ENCODE assay signal across 8 cellular contexts in genomic region chr1:149102574-149102973, GRCh38. TPM values are rescaled to one million over a fixed set of nuclear protein-coding genes. Genes with fewer than 3 reads are reported as not detected.
DNase-seq lines count a peak whose midpoint lies in the region; ATAC-seq, FAIRE-seq and TF ChIP-seq lines count a peak whose summit lies in the region.
"Not testable (repeated sequence)": the region's sequence is repeated elsewhere in the genome, so short reads cannot be mapped to it uniquely, and the experiment has no call there.

No MANE protein-coding gene starts in this region.

- H3K9ac ChIP-seq in HepG2 (ENCODE audit: insufficient read depth, low read depth, low read length); smooth muscle cell (ENCODE audit: low read depth): not testable (repeated sequence)

- not testable (repeated sequence) for H3K4me1 ChIP-seq in HepG2 (ENCODE audit: insufficient read depth, low read length); smooth muscle cell (ENCODE audit: low read depth); uterus

- FAIRE-seq in HepG2 (lab: Jason Lieb, UNC) = not testable (repeated sequence)

- peak overlapping the region; percentile 33 for H3K4me3 ChIP-seq in WERI-Rb-1 (ENCODE audit: low read depth, low read length)
- peak overlapping the region in 2 of 3 experiments; percentile 35 to 40; a peak in 2 of 6 replicates for H3K4me3 ChIP-seq in HepG2 (replicated peaks in 1 of 3; ENCODE audit: insufficient read depth in 1 of 3, low read depth in 2 of 3, low read length in 3 of 3)
- H3K4me3 ChIP-seq in smooth muscle cell = peak overlapping the region; percentile 40
- not testable (repeated sequence) for H3K4me3 ChIP-seq in uterus

- in situ Hi-C loops in HepG2 (cut with HindIII; ENCODE audit: extremely low pct_ligation_motif_present, low pct_unique_long_range_greater_than_20kb) = not testable (repeated sequence)

- not testable (repeated sequence) for H3F3A ChIP-seq in smooth muscle cell (ENCODE audit: low read depth)

- DNase-seq in WERI-Rb-1 (peak; percentile 49), uterus (peak; percentile 20 to 24)
- peak; percentile 78 for DNase-seq in activated effector memory CD4-positive, alpha-beta T cell treated with anti-CD3 and anti-CD28 coated beads, Interleukin-2, amount 50 U/mL, for 16 hours
- DNase-seq in effector CD4-positive, alpha-beta T cell = peak; percentile 18
- not testable (repeated sequence) for DNase-seq in HepG2 (ENCODE audit: low spot score); smooth muscle cell (lab: John Stamatoyannopoulos, UW; ENCODE audit: unreplicated experiment)

- POLR2A ChIA-PET in HepG2 (lab: Yijun Ruan, JAX) = not testable (repeated sequence)

- TF ChIP-seq CTCF in WERI-Rb-1 (IDR thresholded peaks at IDR 0.05; ENCODE audit: low read depth, low read length); HepG2 (CRISPR knock-in tag; IDR thresholded peaks at IDR 0.05); smooth muscle cell (IDR thresholded peaks at IDR 0.05; ENCODE audit: borderline replicate concordance, insufficient read depth, poor library complexity, severe bottlenecking); uterus (IDR thresholded peaks at IDR 0.05): not testable (repeated sequence)

- not testable (repeated sequence) for H3K9me3 ChIP-seq in WERI-Rb-1 (ENCODE audit: severe bottlenecking); HepG2 (ENCODE audit: low read length); smooth muscle cell (replicated peaks; ENCODE audit: low read depth); uterus

- 0% methylated on average over 5 of the region's 16 CpGs for WGBS in HepG2 (ENCODE audit: low lambda C conversion rate)
- 5% methylated on average over 8 of the region's 16 CpGs for WGBS in smooth muscle cell (ENCODE audit: low lambda C conversion rate)

- TF ChIP-seq RAD21 in HepG2 (CRISPR knock-in tag; IDR thresholded peaks at IDR 0.05) = not testable (repeated sequence)

- not testable (repeated sequence) for TF ChIP-seq POLR2A in HepG2 (IDR thresholded peaks at IDR 0.05; ENCODE audit: insufficient read depth in 1 of 2, low read depth in 2 of 2, low read length in 2 of 2); uterus (IDR thresholded peaks at IDR 0.05)

- not testable (repeated sequence) for H2AFZ ChIP-seq in HepG2 (ENCODE audit: low read length); smooth muscle cell (ENCODE audit: low read depth)

- not testable (repeated sequence) for TF ChIP-seq EP300 in HepG2 (IDR thresholded peaks at IDR 0.05; ENCODE audit: low read depth in 2 of 2, low read length in 2 of 2); HepG2 (CRISPR knock-in tag; IDR thresholded peaks at IDR 0.05; ENCODE audit: borderline replicate concordance)

- not testable (repeated sequence) for H3K79me2 ChIP-seq in HepG2 (ENCODE audit: insufficient read depth, low read length); smooth muscle cell (ENCODE audit: low read depth)

- not testable (repeated sequence) for H3K27me3 ChIP-seq in WERI-Rb-1 (ENCODE audit: insufficient read depth, low read depth, severe bottlenecking); HepG2 (ENCODE audit: control insufficient read depth in 1 of 2, insufficient read depth in 2 of 2, low read length in 2 of 2); smooth muscle cell (ENCODE audit: low read depth); uterus

- intact Hi-C loops in HepG2 (cut with micrococcal nuclease; ENCODE audit: unreplicated experiment); uterus (cut with DNase I; ENCODE audit: low total_unique reads): not testable (repeated sequence)

- H4K20me1 ChIP-seq in HepG2 (ENCODE audit: insufficient read depth, low read length); smooth muscle cell (ENCODE audit: low read depth): not testable (repeated sequence)

- not testable (repeated sequence) for H3K36me3 ChIP-seq in WERI-Rb-1; HepG2 (replicated peaks in 1 of 2; ENCODE audit: control insufficient read depth in 1 of 2, insufficient read depth in 2 of 2, low read length in 2 of 2); smooth muscle cell (ENCODE audit: low read depth); uterus

- not testable (repeated sequence) for H3K27ac ChIP-seq in WERI-Rb-1; HepG2 (ENCODE audit: extremely low read length, insufficient read depth, low read length)
- H3K27ac ChIP-seq in smooth muscle cell (ENCODE audit: low read depth) = peak overlapping the region; percentile 44
- peak overlapping the region in 1 of 2 donors; percentile 47 for H3K27ac ChIP-seq in uterus

- H3K4me2 ChIP-seq in HepG2 (ENCODE audit: low read depth, low read length) (peak overlapping the region; percentile 27; the same call in 1 of the 2 replicates), smooth muscle cell (peak overlapping the region; percentile 73)

- BruUV-seq in HepG2 (replicated peaks; lab: Mats Ljungman, UMichigan) = TSS peak; percentile 65

- CTCF ChIA-PET in HepG2 (lab: Yijun Ruan, JAX; ENCODE audit: low intra/inter-chr PET ratio, low total read pairs) = not testable (repeated sequence)

- ATAC-seq in GM18907 (IDR thresholded peaks at IDR 0.05; ENCODE audit: unreplicated experiment) (peak; percentile 45), HG03460 (IDR thresholded peaks at IDR 0.05; ENCODE audit: unreplicated experiment) (peak; percentile 45), HepG2 (peak; percentile 77)

TF ChIP-seq in HepG2, 621 proteins besides CTCF, POLR2A, EP300 and RAD21:
- TF ChIP-seq GABPB1 (CRISPR knock-in tag; IDR thresholded peaks at IDR 0.05) (peak; percentile 16; the same call in 1 of the 2 replicates), GABPA (CRISPR knock-in tag; IDR thresholded peaks at IDR 0.05; ENCODE audit: low read depth) (0 out of 2 replicates have a peak, but pooled peaks have one; percentile 23), SAP130 (CRISPR knock-in tag; IDR thresholded peaks at IDR 0.05; ENCODE audit: low read depth) (peak; percentile 31; the same call in 1 of the 2 replicates)
- TF ChIP-seq GABPA (IDR thresholded peaks at IDR 0.05; ENCODE audit: low read depth, low read length) = not testable (repeated sequence)

RNA-seq across cellular contexts. Expression of gene NBPF9, which starts 0.8 kb away (rescaled TPM):
- total RNA-seq in HepG2 (2016; rRNA removed; fragmentation: Illumina TruSeq; extraction: Trizol) = 9.5 and 10.9 TPM in 2 replicates
- 4.0 and 5.7 TPM in 2 replicates for total RNA-seq in HepG2 (2016; cell fraction: cytosol; rRNA removed; fragmentation: Illumina TruSeq; extraction: Trizol; ENCODE audit: low read depth)
- total RNA-seq in HepG2 (2016; cell fraction: insoluble cytoplasmic fraction; rRNA removed; fragmentation: Illumina TruSeq; extraction: Trizol) = 8.5 and 10.3 TPM in 2 replicates
- 6.9 and 7.1 TPM in 2 replicates for total RNA-seq in HepG2 (2016; cell fraction: membrane; rRNA removed; fragmentation: Illumina TruSeq; extraction: Trizol)
- total RNA-seq in HepG2 (2016; cell fraction: nucleus; rRNA removed; fragmentation: Illumina TruSeq; extraction: Trizol) = 16.7 and 19.0 TPM in 2 replicates
- polyA plus RNA-seq in HepG2 (2011; rRNA removed) = 9.1 and 9.6 TPM in 2 replicates
- polyA plus RNA-seq in HepG2 (2011; cell fraction: cytosol; rRNA removed) = 3.4 and 4.8 TPM in 2 replicates
- 19.0 and 24.2 TPM in 2 replicates for polyA plus RNA-seq in HepG2 (2011; cell fraction: nucleus; rRNA removed)
- 8.6 and 9.2 TPM in 2 replicates for polyA plus RNA-seq in HepG2 (2012)
- polyA plus RNA-seq in HepG2 (2016; cell fraction: cytosol; fragmentation: Illumina TruSeq; extraction: Trizol; ENCODE audit: low read depth) = 1.6 TPM in 2 replicates
- 6.9 and 7.9 TPM in 2 replicates for polyA plus RNA-seq in HepG2 (2016; cell fraction: insoluble cytoplasmic fraction; fragmentation: Illumina TruSeq; extraction: Trizol; ENCODE audit: low read depth)
- 3.0 and 3.2 TPM in 2 replicates for polyA plus RNA-seq in HepG2 (2016; cell fraction: membrane; fragmentation: Illumina TruSeq; extraction: Trizol; ENCODE audit: low read depth)
- 28.9 and 33.7 TPM in 2 replicates for polyA plus RNA-seq in HepG2 (2016; cell fraction: nucleus; fragmentation: Illumina TruSeq; extraction: Trizol; ENCODE audit: insufficient read depth, low read depth)
- 8.9 and 31.3 TPM in 2 replicates for polyA minus RNA-seq in HepG2 (2011; rRNA and poly(A)+ RNA removed; ENCODE audit: low replicate concordance)
- polyA minus RNA-seq in HepG2 (2011; cell fraction: cytosol; rRNA and poly(A)+ RNA removed) = 4.5 and 5.4 TPM in 2 replicates
- polyA minus RNA-seq in HepG2 (2011; cell fraction: nucleus; rRNA and poly(A)+ RNA removed) = 19.3 and 29.0 TPM in 2 replicates
- total RNA-seq in smooth muscle cell = 10.7 and 13.0 TPM in 2 replicates
- polyA plus RNA-seq in smooth muscle cell = 10.3 and 12.5 TPM in 2 replicates
- total RNA-seq in uterus = 10 to 100 TPM in 3 of 4 donors, 1 to 10 TPM in 1; 9.7 to 38.8 (median 15.3) TPM
